ENCODE assay signal across 1 cellular context in genomic region chr6:34553750-34554149, GRCh38.
TF ChIP-seq lines count a peak whose summit lies in the region.

No MANE protein-coding gene starts in this region.

TF ChIP-seq in K562, 482 proteins besides CTCF, POLR2A, EP300 and RAD21 (continued from another document):
- TF ChIP-seq HINFP (tag; conservative IDR thresholded peaks at IDR 0.05; ENCODE audit: low read depth) (no peak), PRDM10 (IDR thresholded peaks at IDR 0.05; ENCODE audit: partially characterized antibody) (peak; percentile 27), ZFP36 (IDR thresholded peaks at IDR 0.05; ENCODE audit: low read depth, low read length, partially characterized antibody) (peak; percentile 47)
